In the genomic region with DNA sequence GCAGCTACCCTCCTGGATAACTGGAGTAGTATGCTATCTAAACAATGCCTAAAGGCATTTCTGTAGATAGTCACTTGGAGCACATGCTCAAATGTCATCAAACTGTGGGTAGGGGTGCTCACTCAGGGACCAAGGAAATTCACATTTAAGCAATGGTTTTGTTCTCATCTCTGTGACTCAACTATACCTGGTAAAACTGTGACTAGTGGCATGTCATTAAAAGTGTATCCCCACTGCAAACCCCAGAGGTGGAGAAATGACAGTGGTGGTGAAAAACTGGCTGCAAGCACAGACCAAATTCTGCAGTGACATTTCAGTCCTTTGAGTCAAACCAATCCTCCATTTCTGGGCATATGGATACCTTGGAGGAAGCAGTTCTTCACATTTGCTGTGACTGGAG, we compare ENCODE assay signal across 21 cellular contexts.
DNase-seq lines count a peak whose midpoint lies in the region; ATAC-seq lines count a peak whose summit lies in the region.
"Had no signal": no experiment of that assay in that cellular context is flagged by ENCODE, and none has a peak within 500 bp of the region (broad histone marks: within the 10 kb centered on the region; RNA-seq: fewer than 3 reads in every experiment).

No MANE protein-coding gene starts in this region.

- no peaks in the 10 kb centered on the region for H3K27me3 Mint-ChIP-seq in activated T-cell treated with anti-CD3 and anti-CD28 coated beads, Interleukin-2, amount 50 U/mL, for 72 hours (ENCODE audit: low read depth)
- H3K27me3 Mint-ChIP-seq: CD4-positive, CD25-positive, alpha-beta regulatory T cell had no signal

- peak; percentile 42 for DNase-seq in activated CD4-positive, alpha-beta T cell treated with anti-CD3 and anti-CD28 coated beads for 48 hours
- no peak for DNase-seq in activated CD4-positive, alpha-beta T cell treated with anti-CD3 and anti-CD28 coated beads, Interleukin-2, amount 50 U/mL, for 4 hours
- DNase-seq in activated naive CD4-positive, alpha-beta T cell treated with anti-CD3 and anti-CD28 coated beads, Interleukin-2, amount 50 U/mL, for 72 hours (ENCODE audit: low spot score in 2 of 2), result peak in 1 of 2 donors; percentile 10
- DNase-seq in activated naive CD4-positive, alpha-beta T cell (lab: John Stamatoyannopoulos, UW), result no peak
- peak; percentile 19 to 41 for DNase-seq in activated T-cell treated with anti-CD3 and anti-CD28 coated beads, Interleukin-2, amount 50 U/mL, for 72 hours
- no peak for DNase-seq in stimulated activated naive CD8-positive, alpha-beta T cell treated with anti-CD3 and anti-CD28 coated beads, Interleukin-15, Interleukin-2, amounts not matched to agents 100 U/mL and 50 U/mL, for 24 hours
- no peak for DNase-seq in AML-193 (lab: John Stamatoyannopoulos, UW)
- DNase-seq: CD4-positive, CD25-positive, alpha-beta regulatory T cell; DMS153; DND-41; NCI-H1048; NCI-H1417; NCI-H1694; NCI-H2029 treated with DMSO at 0.1 percent for 48 hours; NCI-H446 treated with DMSO at 0.1 percent for 48 hours; NCI-H526; NCI-H82; NK-92 treated with Interleukin-12 subunit alpha and Interleukin-12 subunit beta, amount 100 ng/mL, for 24 hours; PC-3 had no signal

- H3K9me3 Mint-ChIP-seq in activated naive CD4-positive, alpha-beta T cell treated with anti-CD3 and anti-CD28 coated beads, Interleukin-2, amount 50 U/mL, for 72 hours, result peaks cover 18 to 21% of the 10 kb centered on the region in 2 donors
- peaks cover 11 to 12% of the 10 kb centered on the region in 2 donors for H3K9me3 Mint-ChIP-seq in activated T-cell treated with anti-CD3 and anti-CD28 coated beads, Interleukin-2, amount 50 U/mL, for 72 hours

- no peak overlapping the region for H3K4me3 Mint-ChIP-seq in activated T-cell treated with anti-CD3 and anti-CD28 coated beads, Interleukin-2, amount 50 U/mL, for 72 hours
- H3K4me3 Mint-ChIP-seq: IgD-negative memory B cell had no signal

- H3K36me3 Mint-ChIP-seq in activated naive CD4-positive, alpha-beta T cell treated with anti-CD3 and anti-CD28 coated beads, Interleukin-2, amount 50 U/mL, for 72 hours, result peaks cover 26 to 35% of the 10 kb centered on the region in 2 donors
- H3K36me3 Mint-ChIP-seq in activated T-cell treated with anti-CD3 and anti-CD28 coated beads, Interleukin-2, amount 50 U/mL, for 72 hours (ENCODE audit: insufficient read depth in 2 of 2), result peaks cover 15 to 16% of the 10 kb centered on the region in 2 donors
- H3K36me3 Mint-ChIP-seq: IgD-negative memory B cell had no signal

- ATAC-seq in activated naive CD4-positive, alpha-beta T cell treated with anti-CD3 and anti-CD28 coated beads, Interleukin-2, amount 50 U/mL, for 72 hours, result peak; percentile 94 to 96
- peak; percentile 96 to 97 for ATAC-seq in activated T-cell treated with anti-CD3 and anti-CD28 coated beads, Interleukin-2, amount 50 U/mL, for 72 hours (replicated peaks in 1 of 2)
- ATAC-seq in stimulated activated naive CD8-positive, alpha-beta T cell treated with anti-CD3 and anti-CD28 coated beads, Interleukin-15, Interleukin-2, amounts not matched to agents 100 U/mL and 50 U/mL, for 24 hours, result peak; percentile 73
- ATAC-seq: HCT116, PC-3 had no signal

- peak overlapping the region in 1 of 2 donors; percentile 36 for H3K27ac Mint-ChIP-seq in activated naive CD4-positive, alpha-beta T cell treated with anti-CD3 and anti-CD28 coated beads, Interleukin-2, amount 50 U/mL, for 72 hours
- no peak overlapping the region for H3K27ac Mint-ChIP-seq in activated T-cell treated with anti-CD3 and anti-CD28 coated beads, Interleukin-2, amount 50 U/mL, for 72 hours

- H3K4me1 Mint-ChIP-seq in activated T-cell treated with anti-CD3 and anti-CD28 coated beads, Interleukin-2, amount 50 U/mL, for 72 hours (ENCODE audit: low read depth), result peaks cover 19% of the 10 kb centered on the region

Comparison
In these comparisons a context has a peak if more than half of its experiments do, and no peak if none do; other contexts are left out.
1. DNase-seq: peak in activated CD4-positive, alpha-beta T cell treated with anti-CD3 and anti-CD28 coated beads for 48 hours (single experiment) and activated T-cell treated with anti-CD3 and anti-CD28 coated beads, Interleukin-2, amount 50 U/mL, for 72 hours (2 of 2); none in activated CD4-positive, alpha-beta T cell treated with anti-CD3 and anti-CD28 coated beads, Interleukin-2, amount 50 U/mL, for 4 hours (0 of 2), activated naive CD4-positive, alpha-beta T cell (0 of 4), stimulated activated naive CD8-positive, alpha-beta T cell treated with anti-CD3 and anti-CD28 coated beads, Interleukin-15, Interleukin-2, amounts not matched to agents 100 U/mL and 50 U/mL, for 24 hours (single experiment) and AML-193 (0 of 2).
2. Peak in every context shown above with its lines, with median percentiles within 50 percentile points of each other: ATAC-seq.